In the genomic region with DNA sequence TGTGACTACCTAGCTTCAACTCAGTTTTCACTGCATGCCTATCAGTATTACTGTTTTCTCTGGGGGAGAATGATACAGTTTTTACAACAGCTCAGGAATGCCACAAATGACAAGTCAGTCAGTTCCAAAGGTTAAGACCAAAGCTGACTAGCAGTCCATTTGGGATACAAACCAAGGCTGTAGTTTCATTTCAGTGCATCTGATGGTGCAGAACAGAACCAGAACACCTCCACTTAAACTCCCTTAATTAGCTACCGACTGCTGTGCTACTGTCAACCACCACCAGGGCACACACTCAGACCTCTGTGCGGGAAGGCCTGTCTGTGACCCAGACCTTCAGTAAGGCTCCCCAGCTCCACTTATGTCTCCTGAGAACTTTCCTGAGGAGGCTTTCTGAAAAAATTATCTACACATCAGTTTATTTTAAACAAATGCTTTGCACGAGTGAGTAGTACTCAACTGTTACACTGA, we compare ENCODE assay signal across 9 cellular contexts. TPM values are rescaled to one million over a fixed set of nuclear protein-coding genes. Genes with fewer than 3 reads are reported as not detected.
DNase-seq lines count a peak whose midpoint lies in the region; ATAC-seq and TF ChIP-seq lines count a peak whose summit lies in the region.
"Had no signal": no experiment of that assay in that cellular context is flagged by ENCODE, and none has a peak within 500 bp of the region (broad histone marks: within the 10 kb centered on the region; RNA-seq: fewer than 3 reads in every experiment).

No MANE protein-coding gene starts in this region.

- no peaks in the 10 kb centered on the region for H3K9me3 Mint-ChIP-seq in activated T-cell treated with anti-CD3 and anti-CD28 coated beads, Interleukin-2, amount 50 U/mL, for 24 hours

- no peak overlapping the region for H2AFZ ChIP-seq in OCI-LY7 (ENCODE audit: low read length)

- no peaks in the 10 kb centered on the region for H3K27me3 ChIP-seq in spleen (replicated peaks in 1 of 7)

- TF ChIP-seq POLR2A in spleen (IDR thresholded peaks at IDR 0.05), result no peak

- H3K9me3 ChIP-seq in OCI-LY7 (ENCODE audit: low read length) (no peaks in the 10 kb centered on the region), spleen (no peaks in the 10 kb centered on the region)

- TF ChIP-seq CTCF in OCI-LY7 (conservative IDR thresholded peaks at IDR 0.05; ENCODE audit: low read length), result peak; percentile 65
- TF ChIP-seq CTCF in fibroblast of mammary gland (conservative IDR thresholded peaks at IDR 0.05; ENCODE audit: control insufficient read depth, insufficient read depth, low read depth, low read length), result peak; percentile 58
- peak in 4 of 11 experiments; percentile 5 to 29 (median 14) for TF ChIP-seq CTCF in spleen (IDR thresholded peaks at IDR 0.05 in 8 of 11, conservative IDR thresholded peaks at IDR 0.05 in 3 of 11)

- H3K4me1 Mint-ChIP-seq in activated T-cell treated with anti-CD3 and anti-CD28 coated beads, Interleukin-2, amount 50 U/mL, for 24 hours (ENCODE audit: low read depth), result peaks cover 1% of the 10 kb centered on the region

- CTCF ChIA-PET in OCI-LY7 (lab: Charles Lee; ENCODE audit: unreplicated experiment), result interaction anchor here (0.5 to 1.0 kb wide), 3 partner anchors 9 to 20 kb away, joined by 3 read pairs; no protein-coding TSS in a partner anchor

- H3K27ac Mint-ChIP-seq in activated T-cell treated with anti-CD3 and anti-CD28 coated beads, Interleukin-2, amount 50 U/mL, for 24 hours, result peak overlapping the region; percentile 17

- H3K4me1 ChIP-seq in OCI-LY7 (ENCODE audit: insufficient read depth, low read length, poor library complexity, severe bottlenecking) (no peaks in the 10 kb centered on the region), spleen (peaks cover 0 to 29% (median 14%) of the 10 kb centered on the region in 6 donors)

- peaks cover 93% of the 10 kb centered on the region for H3K36me3 Mint-ChIP-seq in activated T-cell treated with anti-CD3 and anti-CD28 coated beads, Interleukin-2, amount 50 U/mL, for 24 hours (ENCODE audit: low read depth)

- no peaks in the 10 kb centered on the region for H4K20me1 ChIP-seq in OCI-LY7 (ENCODE audit: insufficient read depth, low read length)

- H3K9me2 ChIP-seq in OCI-LY7 (ENCODE audit: insufficient read depth, low read length), result no peaks in the 10 kb centered on the region

- H3K79me2 ChIP-seq in OCI-LY7 (ENCODE audit: insufficient read depth, low read depth, low read length), result no peaks in the 10 kb centered on the region

- no peak for DNase-seq in activated T-cell treated with anti-CD3 and anti-CD28 coated beads, Interleukin-2, amount 50 U/mL, for 24 hours
- no peak for DNase-seq in activated T-cell treated with anti-CD3 and anti-CD28 coated beads, Interleukin-2, amount 50 U/mL, for 48 hours
- DNase-seq in OCI-LY7 (ENCODE audit: low spot score), result peak; percentile 23
- peak; percentile 60 for DNase-seq in fibroblast of mammary gland (ENCODE audit: low read depth)
- DNase-seq in spleen, result peak; percentile 30
- DNase-seq in inferior parietal cortex (ENCODE audit: extremely low spot score), result no peak
- no peak for DNase-seq in NCI-H526 treated with DMSO at 0.1 percent for 48 hours (lab: John Stamatoyannopoulos, UW)
- DNase-seq: activated CD4-positive, alpha-beta T cell treated with anti-CD3 and anti-CD28 coated beads for 4 hours had no signal

- intact Hi-C loops in OCI-LY7 (cut with micrococcal nuclease; ENCODE audit: unreplicated experiment), result no loop called here
- intact Hi-C loops in spleen (cut with DNase I; ENCODE audit: low total_unique reads), result no loop called here

- no peak for ATAC-seq in GM18520 (IDR thresholded peaks at IDR 0.05; ENCODE audit: unreplicated experiment)

- H3K36me3 ChIP-seq in OCI-LY7 (ENCODE audit: insufficient read depth, low read length) (peaks cover 89% of the 10 kb centered on the region), spleen (peaks cover 0 to 100% (median 42%) of the 10 kb centered on the region in 6 donors)

- H3K27me3 Mint-ChIP-seq in activated T-cell treated with anti-CD3 and anti-CD28 coated beads, Interleukin-2, amount 50 U/mL, for 24 hours, result no peaks in the 10 kb centered on the region

- H3K27ac ChIP-seq in OCI-LY7 (ENCODE audit: low read depth, low read length, poor library complexity, severe bottlenecking) (no peak overlapping the region), spleen (peak overlapping the region in 2 of 8 donors; percentile 9 to 76)

- WGBS in spleen, 5 donors, result 77 to 94% (median 87%) methylated on average over 3 of the region's 3 CpGs

- H3K4me3 Mint-ChIP-seq in activated T-cell treated with anti-CD3 and anti-CD28 coated beads, Interleukin-2, amount 50 U/mL, for 24 hours, result no peak overlapping the region

- no peak overlapping the region for H3K4me3 ChIP-seq in OCI-LY7 (ENCODE audit: low read depth, low read length, poor library complexity, severe bottlenecking)
- no peak overlapping the region for H3K4me3 ChIP-seq in fibroblast of mammary gland (ENCODE audit: control insufficient read depth, low read depth, low read length)
- H3K4me3 ChIP-seq in spleen, result no peak overlapping the region

- H3K4me2 ChIP-seq in OCI-LY7 (ENCODE audit: low read length), result no peak overlapping the region

- BruUV-seq in OCI-LY7 (replicated peaks; lab: Mats Ljungman, UMichigan), result no TSS peak

- POLR2A ChIA-PET in OCI-LY7 (lab: Charles Lee), result interaction anchor here (0.6 to 1.5 kb wide), 5 partner anchors 8 to 889 kb away, joined by 3 to 8 read pairs (median 4); no protein-coding TSS in a partner anchor

RNA-seq across cellular contexts. Expression of gene NFE2L1, which starts 20.4 kb away (rescaled TPM):
- 42.3 and 60.1 TPM in 2 replicates for total RNA-seq in OCI-LY7 (2014; rRNA removed; shearing (Covaris generic))
- total RNA-seq in OCI-LY7 (2022) (106 and 124 TPM in 2 replicates), spleen (100 to 1,000 TPM; 111 to 242 (median 142) TPM)
- 10 to 100 TPM; 21.2 to 59.5 (median 25.7) TPM for polyA plus RNA-seq in spleen

RNA-seq across cellular contexts. Expression of gene COPZ2, which starts 30.9 kb away (rescaled TPM):
- total RNA-seq in OCI-LY7 (2014; rRNA removed; shearing (Covaris generic)), result 1.2 TPM in 1 of 2 replicates, not detected in the other
- total RNA-seq in OCI-LY7 (2022) (1.4 and 1.7 TPM in 2 replicates), spleen (10 to 100 TPM in 3 of 7 donors, 1 to 10 TPM in 4; 6.0 to 15.0 (median 9.0) TPM)
- 1 to 10 TPM; 7.3 to 9.6 (median 8.5) TPM for polyA plus RNA-seq in spleen

RNA-seq across cellular contexts. Expression of gene CBX1, which starts 32.8 kb away (rescaled TPM):
- total RNA-seq in OCI-LY7 (2014; rRNA removed; shearing (Covaris generic)), result 59.7 and 64.5 TPM in 2 replicates
- total RNA-seq in OCI-LY7 (2022) (68.2 and 70.4 TPM in 2 replicates), spleen (10 to 100 TPM; 21.6 to 36.2 (median 29.8) TPM)
- polyA plus RNA-seq in spleen, result 10 to 100 TPM; 19.6 to 29.8 (median 27.4) TPM

RNA-seq across cellular contexts. Expression of gene SNX11, which starts 39.0 kb away (rescaled TPM):
- total RNA-seq in OCI-LY7 (2014; rRNA removed; shearing (Covaris generic)), result 6.5 and 12.0 TPM in 2 replicates
- 16.2 and 17.6 TPM in 2 replicates for total RNA-seq in OCI-LY7 (2022)
- 10 to 100 TPM; 31.8 to 45.4 (median 39.2) TPM for total RNA-seq in spleen
- polyA plus RNA-seq in spleen, result 10 to 100 TPM; 17.6 to 27.3 (median 26.3) TPM

Comparison
In these comparisons a context has a peak if more than half of its experiments do, and no peak if none do; other contexts are left out.
1. DNase-seq: peak in OCI-LY7 (single experiment), fibroblast of mammary gland (single experiment) and spleen (single experiment); none in activated T-cell treated with anti-CD3 and anti-CD28 coated beads, Interleukin-2, amount 50 U/mL, for 24 hours (single experiment), activated T-cell treated with anti-CD3 and anti-CD28 coated beads, Interleukin-2, amount 50 U/mL, for 48 hours (0 of 2), inferior parietal cortex (single experiment) and NCI-H526 treated with DMSO at 0.1 percent for 48 hours (single experiment).